ENCODE assay signal across 1 cellular context in genomic region chr12:5792350-5792749, GRCh38.
TF ChIP-seq lines count a peak whose summit lies in the region.

No MANE protein-coding gene starts in this region.

TF ChIP-seq in endothelial cell of umbilical vein, 7 proteins besides CTCF, POLR2A, EP300 and RAD21:
- TF ChIP-seq EZH2 (IDR thresholded peaks at IDR 0.05; ENCODE audit: borderline replicate concordance, low read depth, low read length, severe bottlenecking), result no peak
- TF ChIP-seq POLR2AphosphoS5 (IDR thresholded peaks at IDR 0.05; ENCODE audit: insufficient read depth, low read depth, low read length), result no peak
- TF ChIP-seq MYC (IDR thresholded peaks at IDR 0.05; ENCODE audit: low read depth, low read length), result no peak
- no peak for TF ChIP-seq FOS (IDR thresholded peaks at IDR 0.05; ENCODE audit: borderline replicate concordance, insufficient read depth, low read length)
- no peak for TF ChIP-seq GATA2 (IDR thresholded peaks at IDR 0.05; ENCODE audit: insufficient read depth, insufficient read length, low read depth, low read length)
- no peak for TF ChIP-seq JUN (IDR thresholded peaks at IDR 0.05; ENCODE audit: borderline replicate concordance, insufficient read depth, insufficient read length, low read depth)
- TF ChIP-seq MAX (IDR thresholded peaks at IDR 0.05; ENCODE audit: insufficient read depth, insufficient read length), result no peak
TF ChIP-seq in endothelial cell of umbilical vein: peak in this region for 0.
